Comparison of ENCODE assay signal across 12 cellular contexts in the genomic region with DNA sequence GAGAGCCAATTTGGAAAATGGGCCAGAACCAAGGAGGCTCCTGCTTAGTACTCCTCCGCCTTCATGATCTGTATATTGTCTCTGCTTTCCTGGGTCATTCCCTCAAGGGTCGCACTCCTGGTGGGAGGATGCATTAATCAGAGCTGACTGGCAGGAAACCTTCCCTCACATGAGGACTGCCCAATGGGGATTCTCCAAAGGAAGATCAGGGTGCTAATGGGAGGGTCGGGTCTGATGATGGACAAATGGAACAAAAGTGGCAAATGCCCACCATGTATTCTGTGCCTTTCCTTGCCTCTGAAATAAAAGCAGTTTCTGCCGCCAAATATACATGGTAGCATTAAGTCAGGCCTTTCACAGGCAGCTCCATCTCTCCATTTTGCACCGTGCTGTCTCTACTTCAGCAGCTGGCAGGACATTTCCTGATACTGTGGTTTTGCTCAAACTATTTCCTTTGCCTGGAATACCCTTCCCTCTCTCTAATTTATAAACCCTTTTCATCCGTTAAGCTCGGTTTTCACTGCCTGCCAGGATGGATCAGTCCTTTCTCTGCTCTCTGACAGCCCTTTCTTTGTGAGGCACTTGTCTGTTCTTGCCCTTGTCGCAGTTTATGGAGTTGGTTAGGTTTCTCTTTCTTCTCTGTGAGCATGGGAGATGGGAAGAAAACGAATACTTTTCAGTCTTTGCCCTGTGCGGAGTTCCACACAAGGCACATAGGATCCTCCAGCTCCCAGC. TPM values are rescaled to one million over a fixed set of nuclear protein-coding genes. Genes with fewer than 3 reads are reported as not detected.
DNase-seq lines count a peak whose midpoint lies in the region; ATAC-seq and TF ChIP-seq lines count a peak whose summit lies in the region.
"Had no signal": no experiment of that assay in that cellular context is flagged by ENCODE, and none has a peak within 500 bp of the region (broad histone marks: within the 10 kb centered on the region; RNA-seq: fewer than 3 reads in every experiment).

No MANE protein-coding gene starts in this region.

- H3K27me3 ChIP-seq in prostate gland (replicated peaks; ENCODE audit: insufficient read depth) = no peaks in the 10 kb centered on the region
- H3K27me3 ChIP-seq: gastroesophageal sphincter had no signal

- H3K27me3 Mint-ChIP-seq in T-helper 2 cell treated with Interferon-gamma antibody and Interleukin-4, amounts not matched to agents 5 μg/mL and 100 μg/mL, for 36 hours (ENCODE audit: low read depth) = no peaks in the 10 kb centered on the region

- 48% methylated on average over 10 of the region's 10 CpGs for WGBS in prostate gland

- no peak overlapping the region for H3K9ac ChIP-seq in SK-N-MC (ENCODE audit: insufficient read length)

- no peak for DNase-seq in T-helper 2 cell treated with Interferon-gamma antibody and Interleukin-4, amounts not matched to agents 5 μg/mL and 100 μg/mL, for 36 hours (ENCODE audit: low spot score)
- DNase-seq in T-helper 2 cell (no peak), SK-N-MC (ENCODE audit: low read depth, low spot score) (no peak), epithelial cell of prostate (ENCODE audit: low read depth, low spot score) (no peak), prostate gland (ENCODE audit: low spot score) (peak; percentile 25), DMS53 treated with DMSO at 0.1 percent for 48 hours (lab: John Stamatoyannopoulos, UW; ENCODE audit: unreplicated experiment) (no peak)
- DNase-seq: activated T-cell treated with anti-CD3 and anti-CD28 coated beads, Interleukin-2, amount 50 U/mL, for 4 hours; mesenchymal stem cell; NCI-H1417 treated with DMSO at 0.1 percent for 48 hours had no signal

- ATAC-seq in HG02852 (IDR thresholded peaks at IDR 0.05; ENCODE audit: unreplicated experiment) (no peak), HG03108 (IDR thresholded peaks at IDR 0.05; ENCODE audit: unreplicated experiment) (no peak)
- ATAC-seq: activated T-cell treated with anti-CD3 and anti-CD28 coated beads, Interleukin-2, amount 50 U/mL, for 4 hours; gastroesophageal sphincter had no signal

- H3K9me3 Mint-ChIP-seq in T-helper 2 cell treated with Interferon-gamma antibody and Interleukin-4, amounts not matched to agents 5 μg/mL and 100 μg/mL, for 36 hours = no peaks in the 10 kb centered on the region
- H3K9me3 Mint-ChIP-seq: activated T-cell treated with anti-CD3 and anti-CD28 coated beads, Interleukin-2, amount 50 U/mL, for 4 hours had no signal

- H3K36me3 ChIP-seq in SK-N-MC (ENCODE audit: insufficient read depth, low read length) (peaks cover 48% of the 10 kb centered on the region), prostate gland (no peaks in the 10 kb centered on the region)

- peaks cover 27% of the 10 kb centered on the region for H3K36me3 Mint-ChIP-seq in T-helper 2 cell treated with Interferon-gamma antibody and Interleukin-4, amounts not matched to agents 5 μg/mL and 100 μg/mL, for 36 hours (ENCODE audit: low read depth)

- H3K27ac ChIP-seq in SK-N-MC = peak overlapping the region; percentile 67
- H3K27ac ChIP-seq in epithelial cell of prostate = peak overlapping the region; percentile 92
- H3K27ac ChIP-seq in prostate gland = peak overlapping the region; percentile 67 to 84

- H3K9me3 ChIP-seq in SK-N-MC (ENCODE audit: low read depth, low read length) (no peaks in the 10 kb centered on the region), prostate gland (no peaks in the 10 kb centered on the region)
- H3K9me3 ChIP-seq: gastroesophageal sphincter had no signal

- intact Hi-C loops in prostate gland (cut with DNase I) = no loop called here

- peaks cover 13% of the 10 kb centered on the region for H3K4me1 ChIP-seq in prostate gland (replicated peaks)

- H3K4me3 Mint-ChIP-seq in T-helper 2 cell treated with Interferon-gamma antibody and Interleukin-4, amounts not matched to agents 5 μg/mL and 100 μg/mL, for 36 hours = no peak overlapping the region
- H3K4me3 Mint-ChIP-seq: activated T-cell treated with anti-CD3 and anti-CD28 coated beads, Interleukin-2, amount 50 U/mL, for 4 hours had no signal

- peak overlapping the region; percentile 27 for H3K27ac Mint-ChIP-seq in T-helper 2 cell treated with Interferon-gamma antibody and Interleukin-4, amounts not matched to agents 5 μg/mL and 100 μg/mL, for 36 hours

- no peak for TF ChIP-seq POLR2A in prostate gland (IDR thresholded peaks at IDR 0.05)

- peaks cover 45% of the 10 kb centered on the region for H3K4me1 Mint-ChIP-seq in T-helper 2 cell treated with Interferon-gamma antibody and Interleukin-4, amounts not matched to agents 5 μg/mL and 100 μg/mL, for 36 hours (ENCODE audit: low read depth)

- no peak for TF ChIP-seq CTCF in prostate gland (IDR thresholded peaks at IDR 0.05)

- no peak overlapping the region for H3K4me3 ChIP-seq in SK-N-MC
- no peak overlapping the region for H3K4me3 ChIP-seq in prostate gland
- H3K4me3 ChIP-seq: gastroesophageal sphincter had no signal

RNA-seq across cellular contexts. Expression of a gene that starts 13.5 kb away (rescaled TPM):
- 100 to 1,000 TPM in 1 of 2 donors, 10 to 100 TPM in 1; 62.7 to 128 TPM for total RNA-seq in prostate gland

RNA-seq across cellular contexts. Expression of a gene that starts 46.0 kb away (rescaled TPM):
- 10 to 100 TPM; 12.0 to 20.7 TPM for total RNA-seq in prostate gland
